In the genomic region with DNA sequence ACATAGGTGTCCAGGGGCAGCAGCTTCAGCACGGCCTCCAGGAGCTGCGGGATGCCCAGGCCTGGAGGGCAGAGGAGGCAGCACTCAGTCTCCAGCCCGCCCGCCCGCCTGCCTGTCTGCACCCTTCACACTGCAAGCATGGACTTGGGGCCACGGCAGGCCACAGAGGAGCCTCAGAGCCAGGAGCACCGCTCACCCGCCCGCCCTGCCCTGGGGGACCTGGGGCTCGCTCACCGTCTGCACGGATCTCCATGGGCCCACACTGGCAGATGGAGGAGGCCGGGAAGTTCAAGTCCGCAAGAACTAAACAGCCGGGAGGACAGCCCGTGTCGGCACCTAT, we compare ENCODE assay signal across 8 cellular contexts. TPM values are rescaled to one million over a fixed set of nuclear protein-coding genes. Genes with fewer than 3 reads are reported as not detected.
DNase-seq lines count a peak whose midpoint lies in the region; ATAC-seq and TF ChIP-seq lines count a peak whose summit lies in the region.

No MANE protein-coding gene starts in this region.

- WGBS in ovary, 3 donors = 28 to 43% (median 30%) methylated on average over 13 to 17 of the region's 17 CpGs

- no peaks in the 10 kb centered on the region for H3K9me3 Mint-ChIP-seq in Calu3 (ENCODE audit: low read depth, unreplicated experiment)

- H3K4me1 Mint-ChIP-seq in Calu3 (ENCODE audit: low read depth, unreplicated experiment) = no peaks in the 10 kb centered on the region

- H3K9me3 ChIP-seq in OCI-LY1 (ENCODE audit: low read length) = no peaks in the 10 kb centered on the region
- H3K9me3 ChIP-seq in ovary = no peaks in the 10 kb centered on the region
- no peaks in the 10 kb centered on the region for H3K9me3 ChIP-seq in WERI-Rb-1 (ENCODE audit: severe bottlenecking)

- no peaks in the 10 kb centered on the region for H3F3A ChIP-seq in OCI-LY1 (ENCODE audit: insufficient read depth, low read length)

- no peak overlapping the region for H3K27ac ChIP-seq in OCI-LY1 (ENCODE audit: low read depth, low read length, poor library complexity, severe bottlenecking)
- H3K27ac ChIP-seq in ovary = peak overlapping the region in 1 of 2 donors; percentile 64
- H3K27ac ChIP-seq in WERI-Rb-1 = no peak overlapping the region

- no peak for TF ChIP-seq CTCF in Calu3 (IDR thresholded peaks at IDR 0.05; ENCODE audit: unreplicated experiment)
- no peak for TF ChIP-seq CTCF in OCI-LY1 (IDR thresholded peaks at IDR 0.05; ENCODE audit: low read length)
- no peak for TF ChIP-seq CTCF in ovary (IDR thresholded peaks at IDR 0.05)
- no peak for TF ChIP-seq CTCF in WERI-Rb-1 (IDR thresholded peaks at IDR 0.05; ENCODE audit: low read depth, low read length)

- no peaks in the 10 kb centered on the region for H4K20me1 ChIP-seq in OCI-LY1 (ENCODE audit: insufficient read depth, low read length)

- H3K27me3 ChIP-seq in OCI-LY1 (ENCODE audit: insufficient read depth, low read length) (no peaks in the 10 kb centered on the region), ovary (no peaks in the 10 kb centered on the region), WERI-Rb-1 (ENCODE audit: insufficient read depth, low read depth, severe bottlenecking) (no peaks in the 10 kb centered on the region)

- H2AFZ ChIP-seq in OCI-LY1 (ENCODE audit: low read length) = no peak overlapping the region

- peak; percentile 17 for ATAC-seq in esophagus mucosa

- H3K9me2 ChIP-seq in OCI-LY1 (ENCODE audit: low read depth, low read length) = no peaks in the 10 kb centered on the region

- peaks cover 6% of the 10 kb centered on the region for H3K36me3 Mint-ChIP-seq in Calu3 (ENCODE audit: insufficient read depth, unreplicated experiment)

- H3K4me1 ChIP-seq in OCI-LY1 (ENCODE audit: insufficient read depth, low read length, severe bottlenecking) (peaks cover 7% of the 10 kb centered on the region), ovary (ENCODE audit: insufficient read depth) (peaks cover 7% of the 10 kb centered on the region)

- DNase-seq in Calu3 (no peak), ovary (no peak), WERI-Rb-1 (no peak), NOMO-1 treated with dmso at 0.1 percent for 144 hours (lab: John Stamatoyannopoulos, UW; ENCODE audit: unreplicated experiment) (no peak), SHP77 (lab: John Stamatoyannopoulos, UW) (no peak), medulla oblongata (ENCODE audit: extremely low spot score) (no peak)

- no peak for TF ChIP-seq POLR2A in ovary (IDR thresholded peaks at IDR 0.05)

- peak overlapping the region; percentile 73 for H3K4me2 ChIP-seq in OCI-LY1 (ENCODE audit: low read length)

- no TSS peak for BruUV-seq in Calu3 (replicated peaks; lab: Mats Ljungman, UMichigan)

- H3K9ac ChIP-seq in OCI-LY1 (ENCODE audit: low read length) = peak overlapping the region; percentile 51

- no peak overlapping the region for H3K27ac Mint-ChIP-seq in Calu3 (ENCODE audit: unreplicated experiment)

- no peaks in the 10 kb centered on the region for H3K36me3 ChIP-seq in OCI-LY1 (ENCODE audit: insufficient read depth, low read length)
- no peaks in the 10 kb centered on the region for H3K36me3 ChIP-seq in ovary
- H3K36me3 ChIP-seq in WERI-Rb-1 = peaks cover 5% of the 10 kb centered on the region

- H3K79me2 ChIP-seq in OCI-LY1 (ENCODE audit: insufficient read depth, low read length) = no peaks in the 10 kb centered on the region

- no peaks in the 10 kb centered on the region for H3K27me3 Mint-ChIP-seq in Calu3 (ENCODE audit: unreplicated experiment)

- peak overlapping the region; percentile 56 for H3K4me3 Mint-ChIP-seq in Calu3 (ENCODE audit: low read depth, unreplicated experiment)

- intact Hi-C loops in Calu3 (cut with micrococcal nuclease; ENCODE audit: unreplicated experiment) = no loop called here
- intact Hi-C loops in ovary (cut with DNase I) = no loop called here

- peak overlapping the region; percentile 63 for H3K4me3 ChIP-seq in OCI-LY1 (ENCODE audit: low read depth, low read length, poor library complexity, severe bottlenecking)
- H3K4me3 ChIP-seq in ovary = peak overlapping the region; percentile 49
- H3K4me3 ChIP-seq in WERI-Rb-1 (ENCODE audit: low read depth, low read length) = no peak overlapping the region

- TF ChIP-seq EP300 in ovary (IDR thresholded peaks at IDR 0.05) = no peak

- CTCF ChIA-PET in Calu3 (lab: Charles Lee) = no interaction called here

RNA-seq across cellular contexts. Expression of gene FUOM, which starts 0.9 kb away (rescaled TPM):
- total RNA-seq in Calu3 (2022) (11.5 and 15.0 TPM in 2 replicates), esophagus mucosa (10.2 TPM), ovary (10 to 100 TPM in 6 of 7 donors, 1 to 10 TPM in 1; 9.2 to 26.3 (median 17.1) TPM)
- polyA plus RNA-seq in ovary = 10 to 100 TPM in 1 of 2 donors, 1 to 10 TPM in 1; 1.2 to 14.8 TPM

RNA-seq across cellular contexts. Expression of gene PRAP1, which starts 9.8 kb away (rescaled TPM):
- total RNA-seq in Calu3 (2022) = not detected in 2 replicates
- not detected for total RNA-seq in esophagus mucosa
- 1 to 10 TPM in 1 of 7 donors, not detected in 6; 2.0 TPM for total RNA-seq in ovary
- not detected for polyA plus RNA-seq in ovary

RNA-seq across cellular contexts. Expression of gene ECHS1, which starts 16.2 kb away (rescaled TPM):
- total RNA-seq in Calu3 (2022) (53.5 and 58.1 TPM in 2 replicates), esophagus mucosa (79.5 TPM), ovary (10 to 100 TPM; 27.2 to 74.4 (median 66.4) TPM)
- polyA plus RNA-seq in ovary = 100 to 1,000 TPM in 1 of 2 donors, 10 to 100 TPM in 1; 68.9 to 102 TPM

RNA-seq across cellular contexts. Expression of gene CALY, which starts 20.2 kb away (rescaled TPM):
- total RNA-seq in Calu3 (2022) (not detected in 2 replicates), esophagus mucosa (not detected), ovary (under 1 TPM in 1 of 7 donors, not detected in 6; 0.69 TPM)
- not detected for polyA plus RNA-seq in ovary

RNA-seq across cellular contexts. Expression of gene PAOX, which starts 22.1 kb away (rescaled TPM):
- total RNA-seq in Calu3 (2022) (1.4 and 2.9 TPM in 2 replicates), esophagus mucosa (11.3 TPM), ovary (10 to 100 TPM in 3 of 7 donors, 1 to 10 TPM in 4; 6.3 to 11.4 (median 9.2) TPM)
- polyA plus RNA-seq in ovary = 1 to 10 TPM; 2.1 to 7.8 TPM
